In genomic region chr12:8108808-8109398, GRCh38 we compare ENCODE assay signal across 8 cellular contexts. TPM values are rescaled to one million over a fixed set of nuclear protein-coding genes. Genes with fewer than 3 reads are reported as not detected.
DNase-seq lines count a peak whose midpoint lies in the region; ATAC-seq, FAIRE-seq and TF ChIP-seq lines count a peak whose summit lies in the region.

No MANE protein-coding gene starts in this region.

- CTCF ChIA-PET in BJ (lab: Yijun Ruan, JAX) = interaction anchor here (0.6 to 2.6 kb wide), 18 partner anchors 10 to 288 kb away, joined by 3 to 17 read pairs (median 4); partner anchors contain the start of gene NECAP1

- no peaks in the 10 kb centered on the region for H3K27me3 ChIP-seq in BJ (ENCODE audit: control insufficient read depth, insufficient read depth, low read length)

- DNase-seq in BJ (ENCODE audit: low read depth) (peak; percentile 18), GOT3 (lab: John Stamatoyannopoulos, UW) (peak; percentile 16), NCI-H446 treated with DMSO at 0.1 percent for 48 hours (lab: John Stamatoyannopoulos, UW) (peak; percentile 25), left lobe of liver (ENCODE audit: low spot score) (peak; percentile 66)
- peak; percentile 67 to 82 for DNase-seq in activated CD4-positive, alpha-beta T cell treated with anti-CD3 and anti-CD28 coated beads for 4 hours
- DNase-seq in stimulated activated CD4-positive, alpha-beta T cell treated with anti-CD3 and anti-CD28 coated beads, Interleukin-2, amount 100 ng/mL, for 48 hours = peak; percentile 76 to 78

- H3K4me3 ChIP-seq in BJ (ENCODE audit: low read depth, low read length) = no peak overlapping the region

- H3K36me3 ChIP-seq in BJ (ENCODE audit: control insufficient read depth, insufficient read depth, low read length) = no peaks in the 10 kb centered on the region

- peak; percentile 97 for TF ChIP-seq CTCF in BJ (IDR thresholded peaks at IDR 0.05; ENCODE audit: insufficient read depth, low read depth, low read length)

- FAIRE-seq in colon (lab: Jason Lieb, UNC) = peak; percentile 58

- ATAC-seq in left lobe of liver (peak; percentile 98), HG03378 (IDR thresholded peaks at IDR 0.05; ENCODE audit: unreplicated experiment) (no peak)

- POLR2A ChIA-PET in BJ (lab: Charles Lee) = no interaction called here

RNA-seq across cellular contexts. Expression of gene CLEC4A, which starts 14.5 kb away (rescaled TPM):
- polyA plus RNA-seq in BJ (2011; rRNA removed) = 0.26 and 0.48 TPM in 2 replicates
- polyA minus RNA-seq in BJ (2011; rRNA and poly(A)+ RNA removed) = 0.15 TPM in 1 of 2 replicates, not detected in the other
- total RNA-seq in left lobe of liver = 0.33 TPM

RNA-seq across cellular contexts. Expression of gene NECAP1, which starts 26.8 kb away (rescaled TPM):
- 30.0 and 34.0 TPM in 2 replicates for polyA plus RNA-seq in BJ (2011; rRNA removed)
- 36.4 and 48.5 TPM in 2 replicates for polyA minus RNA-seq in BJ (2011; rRNA and poly(A)+ RNA removed)
- total RNA-seq in left lobe of liver = 14.2 TPM

RNA-seq across cellular contexts. Expression of gene C3AR1, which starts 42.7 kb away (rescaled TPM):
- polyA plus RNA-seq in BJ (2011; rRNA removed) = 0.11 and 0.13 TPM in 2 replicates
- 0.15 and 0.38 TPM in 2 replicates for polyA minus RNA-seq in BJ (2011; rRNA and poly(A)+ RNA removed)
- 2.3 TPM for total RNA-seq in left lobe of liver

RNA-seq across cellular contexts. Expression of gene ZNF705A, which starts 47.9 kb away (rescaled TPM):
- polyA plus RNA-seq in BJ (2011; rRNA removed) = not detected in 2 replicates
- not detected in 2 replicates for polyA minus RNA-seq in BJ (2011; rRNA and poly(A)+ RNA removed)
- total RNA-seq in left lobe of liver = not detected

Comparison
In these comparisons a context has a peak if more than half of its experiments do, and no peak if none do; other contexts are left out.
1. DNase-seq: peak in every context shown above with its lines; median percentile 77 in stimulated activated CD4-positive, alpha-beta T cell treated with anti-CD3 and anti-CD28 coated beads, Interleukin-2, amount 100 ng/mL, for 48 hours; 74 in activated CD4-positive, alpha-beta T cell treated with anti-CD3 and anti-CD28 coated beads for 4 hours; 66 in left lobe of liver; 25 in NCI-H446 treated with DMSO at 0.1 percent for 48 hours; 18 in BJ; 16 in GOT3.